Comparison of ENCODE assay signal across 11 cellular contexts in genomic region chr1:93876284-93876683, GRCh38. TPM values are rescaled to one million over a fixed set of nuclear protein-coding genes. Genes with fewer than 3 reads are reported as not detected.
A peak's percentile ranks its signal among the peaks of the same experiment; 100 is the strongest.
DNase-seq lines count a peak whose midpoint lies in the region; ATAC-seq and TF ChIP-seq lines count a peak whose summit lies in the region.
"Had no signal": no experiment of that assay in that cellular context is flagged by ENCODE, and none has a peak within 500 bp of the region (broad histone marks: within the 10 kb centered on the region; RNA-seq: fewer than 3 reads in every experiment).

No MANE protein-coding gene starts in this region.

- ATAC-seq in psoas muscle (no peak), GM19395 (IDR thresholded peaks at IDR 0.05; ENCODE audit: unreplicated experiment) (no peak), GM18519 (IDR thresholded peaks at IDR 0.05; ENCODE audit: low FRiP score, unreplicated experiment) (no peak)

- H3K9ac ChIP-seq in OCI-LY1 (ENCODE audit: low read length) = no peak overlapping the region

- H3K4me1 ChIP-seq in OCI-LY1 (ENCODE audit: insufficient read depth, low read length, severe bottlenecking) (peaks cover 33% of the 10 kb centered on the region), psoas muscle (peaks cover 23% of the 10 kb centered on the region)

- H3K9me3 ChIP-seq in OCI-LY1 (ENCODE audit: low read length) (no peaks in the 10 kb centered on the region), psoas muscle (no peaks in the 10 kb centered on the region)

- TF ChIP-seq CTCF in OCI-LY1 (IDR thresholded peaks at IDR 0.05; ENCODE audit: low read length) = no peak
- no peak for TF ChIP-seq CTCF in coronary artery (IDR thresholded peaks at IDR 0.05)
- no peak for TF ChIP-seq CTCF in psoas muscle (IDR thresholded peaks at IDR 0.05)

- 79 to 80% (median 79%) methylated on average over 3 of the region's 3 CpGs for whole genome bisulfite sequencing in psoas muscle, 3 donors

- no peak for DNase-seq in activated CD4-positive, alpha-beta T cell treated with anti-CD3 and anti-CD28 coated beads, Interleukin-2, amount 10 ng/mL, durations not matched to agents 24 days and 14 days
- DNase-seq in activated CD4-positive, alpha-beta T cell treated with anti-CD3 and anti-CD28 coated beads, Interleukin-2, amount 50 U/mL, for 1 hour = no peak
- DNase-seq in coronary artery (ENCODE audit: low spot score) = no peak
- no peak for DNase-seq in psoas muscle
- no peak for DNase-seq in SIG-M5 treated with dmso at 0.1 percent for 504 hours (lab: John Stamatoyannopoulos, UW; ENCODE audit: unreplicated experiment)
- DNase-seq: IMR-90, NCI-H2107 had no signal

- H3K4me1 Mint-ChIP-seq in activated CD4-positive, alpha-beta T cell treated with anti-CD3 and anti-CD28 coated beads, Interleukin-2, amount 10 ng/mL, durations not matched to agents 24 days and 14 days = peaks cover 33% of the 10 kb centered on the region

- no peaks in the 10 kb centered on the region for H3K27me3 Mint-ChIP-seq in activated CD4-positive, alpha-beta T cell treated with anti-CD3 and anti-CD28 coated beads, Interleukin-2, amount 10 ng/mL, durations not matched to agents 24 days and 14 days

- H3K27me3 ChIP-seq in OCI-LY1 (ENCODE audit: insufficient read depth, low read length) (no peaks in the 10 kb centered on the region), psoas muscle (ENCODE audit: insufficient read depth in 3 of 3, low read length in 2 of 3) (no peaks in the 10 kb centered on the region)

- H3K9me2 ChIP-seq in OCI-LY1 (ENCODE audit: low read depth, low read length) = no peaks in the 10 kb centered on the region

- peak overlapping the region; percentile 0 for H3K27ac Mint-ChIP-seq in activated CD4-positive, alpha-beta T cell treated with anti-CD3 and anti-CD28 coated beads, Interleukin-2, amount 10 ng/mL, durations not matched to agents 24 days and 14 days

- H4K20me1 ChIP-seq in OCI-LY1 (ENCODE audit: insufficient read depth, low read length) = no peaks in the 10 kb centered on the region

- H3K27ac ChIP-seq in OCI-LY1 (ENCODE audit: low read depth, low read length, poor library complexity, severe bottlenecking) (no peak overlapping the region), coronary artery (no peak overlapping the region), psoas muscle (peak overlapping the region; percentile 10)
- H3K27ac ChIP-seq: VCaP had no signal

- peak overlapping the region; percentile 93 for H3K4me3 Mint-ChIP-seq in activated CD4-positive, alpha-beta T cell treated with anti-CD3 and anti-CD28 coated beads, Interleukin-2, amount 10 ng/mL, durations not matched to agents 24 days and 14 days

- peaks cover 55% of the 10 kb centered on the region for H3K36me3 Mint-ChIP-seq in activated CD4-positive, alpha-beta T cell treated with anti-CD3 and anti-CD28 coated beads, Interleukin-2, amount 10 ng/mL, durations not matched to agents 24 days and 14 days (ENCODE audit: low read depth)

- H2AFZ ChIP-seq in OCI-LY1 (ENCODE audit: low read length) = no peak overlapping the region

- peak overlapping the region; percentile 21 for H3K4me3 ChIP-seq in OCI-LY1 (ENCODE audit: low read depth, low read length, poor library complexity, severe bottlenecking)
- H3K4me3 ChIP-seq in coronary artery = peak overlapping the region; percentile 11
- peak overlapping the region; percentile 94 for H3K4me3 ChIP-seq in psoas muscle

- intact Hi-C loops in activated CD4-positive, alpha-beta T cell treated with anti-CD3 and anti-CD28 coated beads, Interleukin-2, amount 10 ng/mL, durations not matched to agents 24 days and 14 days (cut with micrococcal nuclease) = loop anchor here (10.0 kb wide), 2 partner anchors 531 to 691 kb away; partner anchors contain the start of genes CCDC18, DR1 and TMED5
- intact Hi-C loops in psoas muscle (cut with DNase I) = no loop called here

- no peaks in the 10 kb centered on the region for H3K9me3 Mint-ChIP-seq in activated CD4-positive, alpha-beta T cell treated with anti-CD3 and anti-CD28 coated beads, Interleukin-2, amount 10 ng/mL, durations not matched to agents 24 days and 14 days

- H3K36me3 ChIP-seq in OCI-LY1 (ENCODE audit: insufficient read depth, low read length) (peaks cover 65% of the 10 kb centered on the region), psoas muscle (ENCODE audit: insufficient read depth in 1 of 2, low read depth in 1 of 2) (peaks cover 25 to 74% of the 10 kb centered on the region in 2 donors)

- H3K4me2 ChIP-seq in OCI-LY1 (ENCODE audit: low read length) = peak overlapping the region; percentile 45

- H3F3A ChIP-seq in OCI-LY1 (ENCODE audit: insufficient read depth, low read length) = no peaks in the 10 kb centered on the region; the same call in 1 of the 2 replicates

- H3K79me2 ChIP-seq in OCI-LY1 (ENCODE audit: insufficient read depth, low read length) = peaks cover 30% of the 10 kb centered on the region

RNA-seq across cellular contexts. Expression of gene DNTTIP2, which starts 2.7 kb away (rescaled TPM):
- total RNA-seq in activated CD4-positive, alpha-beta T cell treated with anti-CD3 and anti-CD28 coated beads, Interleukin-2, amount 10 ng/mL, durations not matched to agents 24 days and 14 days = 85.4 and 89.9 TPM in 2 replicates
- 100 to 1,000 TPM in 1 of 4 donors, 10 to 100 TPM in 3; 41.9 to 107 (median 83.3) TPM for total RNA-seq in psoas muscle
- polyA plus RNA-seq in psoas muscle = 100 to 1,000 TPM in 2 of 3 donors, 10 to 100 TPM in 1; 47.8 to 145 (median 115) TPM

RNA-seq across cellular contexts. Expression of gene GCLM, which starts 32.9 kb away (rescaled TPM):
- total RNA-seq in activated CD4-positive, alpha-beta T cell treated with anti-CD3 and anti-CD28 coated beads, Interleukin-2, amount 10 ng/mL, durations not matched to agents 24 days and 14 days = 20.9 and 22.4 TPM in 2 replicates
- total RNA-seq in psoas muscle = 10 to 100 TPM; 38.9 to 54.7 (median 42.4) TPM
- 10 to 100 TPM; 22.8 to 63.9 (median 37.7) TPM for polyA plus RNA-seq in psoas muscle

Comparison
In these comparisons a context has a peak if more than half of its experiments do, and no peak if none do; other contexts are left out.
1. H3K4me3 ChIP-seq: peak in every context shown above with its lines; median percentile 94 in psoas muscle; 21 in OCI-LY1; 11 in coronary artery.